Comparison of ENCODE assay signal across 8 cellular contexts in the genomic region with DNA sequence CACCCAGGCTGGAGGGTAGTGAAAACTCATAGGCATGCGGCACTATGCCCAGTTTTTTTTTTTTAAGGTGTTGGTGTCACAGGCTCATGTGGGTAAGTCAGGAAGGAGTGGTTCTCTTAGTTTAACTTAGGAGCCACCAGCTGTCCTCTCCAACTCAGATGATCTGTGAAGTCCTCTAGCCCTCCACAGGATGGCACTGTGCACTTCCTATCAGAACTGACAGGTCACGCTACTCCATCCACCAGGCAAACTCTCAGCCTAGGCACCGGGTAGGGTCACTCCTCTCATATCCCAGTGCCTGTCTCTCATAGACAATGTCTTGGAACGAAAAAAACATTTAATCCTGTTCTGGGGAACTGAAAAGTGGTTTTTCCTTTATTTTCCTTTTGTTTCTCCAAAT.
DNase-seq lines count a peak whose midpoint lies in the region; ATAC-seq and TF ChIP-seq lines count a peak whose summit lies in the region.

No MANE protein-coding gene starts in this region.

- no peak overlapping the region for H3K27ac ChIP-seq in parathyroid adenoma

- no peak overlapping the region for H3K9ac ChIP-seq in parathyroid adenoma

- H3K4me3 ChIP-seq in parathyroid adenoma (ENCODE audit: low read depth, low read length), result no peak overlapping the region

- no peak overlapping the region for H2AFZ ChIP-seq in parathyroid adenoma

- no peak overlapping the region for H3K4me2 ChIP-seq in parathyroid adenoma (ENCODE audit: low read length)

- peaks cover 19% of the 10 kb centered on the region for H3K79me2 ChIP-seq in parathyroid adenoma

- no peak for ATAC-seq in GM21576 (IDR thresholded peaks at IDR 0.05; ENCODE audit: unreplicated experiment)
- ATAC-seq in HG02970 (IDR thresholded peaks at IDR 0.05; ENCODE audit: low FRiP score, unreplicated experiment), result no peak

- H3K9me3 ChIP-seq in parathyroid adenoma (ENCODE audit: control insufficient read depth, low read length), result no peaks in the 10 kb centered on the region

- peak; percentile 37 for TF ChIP-seq CTCF in parathyroid adenoma (IDR thresholded peaks at IDR 0.05)

- DNase-seq in NCI-H2029 treated with DMSO at 0.1 percent for 48 hours (lab: John Stamatoyannopoulos, UW), result peak; percentile 24
- no peak for DNase-seq in NCI-H2029 (lab: John Stamatoyannopoulos, UW)
- peak; percentile 58 for DNase-seq in MV-4-11 (lab: John Stamatoyannopoulos, UW)
- DNase-seq in activated CD8-positive, alpha-beta memory T cell treated with anti-CD3 and anti-CD28 coated beads for 24 hours, result peak; percentile 66
- DNase-seq in fibroblast of peridontal ligament (ENCODE audit: extremely low read depth), result peak; percentile 54

- H3K4me1 ChIP-seq in parathyroid adenoma, result peaks cover 2% of the 10 kb centered on the region

- H3K36me3 ChIP-seq in parathyroid adenoma (ENCODE audit: control insufficient read depth, insufficient read depth, low read length), result no peaks in the 10 kb centered on the region

- no peaks in the 10 kb centered on the region for H3K27me3 ChIP-seq in parathyroid adenoma (ENCODE audit: control insufficient read depth, insufficient read depth, low read length)
